Comparison of ENCODE assay signal across 11 cellular contexts in the genomic region with DNA sequence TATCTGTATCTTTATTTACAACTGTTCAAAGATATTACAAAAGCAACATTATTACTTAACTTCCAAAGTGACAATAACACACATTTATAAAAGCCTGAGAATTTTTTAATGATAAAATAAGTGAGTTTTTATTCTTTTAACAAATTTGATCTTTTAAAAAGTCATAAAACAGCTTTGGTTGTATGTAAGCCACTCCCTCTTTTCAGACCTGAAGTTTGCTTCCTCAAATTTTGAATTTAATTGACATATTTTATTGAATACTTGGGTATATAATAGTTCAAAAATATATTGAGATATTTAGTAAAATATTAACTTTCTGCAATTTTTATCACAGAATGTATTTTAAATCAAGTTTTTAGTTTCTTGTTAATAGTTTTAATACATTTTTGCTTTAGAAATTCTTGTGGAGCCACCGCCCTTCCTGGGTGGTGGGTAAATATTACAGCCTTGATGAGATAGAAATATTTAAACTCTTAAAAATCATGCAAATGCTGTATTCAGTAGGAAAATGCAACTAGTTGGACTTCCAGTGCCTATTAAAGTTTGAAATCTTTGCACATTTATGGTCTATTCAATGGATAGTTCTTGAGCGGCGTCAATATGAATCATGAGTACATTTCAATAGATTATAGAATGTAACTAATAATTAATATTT. TPM values are rescaled to one million over a fixed set of nuclear protein-coding genes. Genes with fewer than 3 reads are reported as not detected.
DNase-seq lines count a peak whose midpoint lies in the region; ATAC-seq and TF ChIP-seq lines count a peak whose summit lies in the region.
"Had no signal": no experiment of that assay in that cellular context is flagged by ENCODE, and none has a peak within 500 bp of the region (broad histone marks: within the 10 kb centered on the region; RNA-seq: fewer than 3 reads in every experiment).

No MANE protein-coding gene starts in this region.

- no peaks in the 10 kb centered on the region for H3K4me1 ChIP-seq in psoas muscle
- H3K4me1 ChIP-seq in ascending aorta, result no peaks in the 10 kb centered on the region
- H3K4me1 ChIP-seq: pancreas had no signal

- intact Hi-C loops in psoas muscle (cut with DNase I), result no loop called here
- intact Hi-C loops in ascending aorta (cut with DNase I), result no loop called here

- no peaks in the 10 kb centered on the region for H3K9me3 Mint-ChIP-seq in activated naive CD8-positive, alpha-beta T cell treated with anti-CD3 and anti-CD28 coated beads, Interleukin-2, amount 50 U/mL, for 24 hours

- DNase-seq in SIG-M5 treated with dmso at 0.1 percent for 504 hours (lab: John Stamatoyannopoulos, UW; ENCODE audit: unreplicated experiment), result peak; percentile 58
- DNase-seq in SIG-M5 (lab: John Stamatoyannopoulos, UW), result no peak
- peak; percentile 63 for DNase-seq in NAMALWA (ENCODE audit: low spot score)
- DNase-seq in activated naive CD8-positive, alpha-beta T cell treated with anti-CD3 and anti-CD28 coated beads, Interleukin-2, amount 50 U/mL, for 24 hours, result no peak
- DNase-seq in psoas muscle, result no peak
- no peak for DNase-seq in COR-L47 (lab: John Stamatoyannopoulos, UW)
- no peak for DNase-seq in ascending aorta (ENCODE audit: low spot score in 2 of 2)
- DNase-seq: 8988T, NCI-H510A, pancreas had no signal

- peaks cover 62% of the 10 kb centered on the region for H3K4me1 Mint-ChIP-seq in activated naive CD8-positive, alpha-beta T cell treated with anti-CD3 and anti-CD28 coated beads, Interleukin-2, amount 50 U/mL, for 24 hours

- no peaks in the 10 kb centered on the region for H3K9me3 ChIP-seq in psoas muscle
- no peaks in the 10 kb centered on the region for H3K9me3 ChIP-seq in ascending aorta
- H3K9me3 ChIP-seq: pancreas had no signal

- H3K36me3 ChIP-seq in psoas muscle (ENCODE audit: insufficient read depth in 1 of 2, low read depth in 1 of 2) (no peaks in the 10 kb centered on the region), ascending aorta (no peaks in the 10 kb centered on the region)
- H3K36me3 ChIP-seq: pancreas had no signal

- TF ChIP-seq CTCF in psoas muscle (IDR thresholded peaks at IDR 0.05), result no peak
- TF ChIP-seq CTCF in ascending aorta (IDR thresholded peaks at IDR 0.05), result no peak

- H3K27ac Mint-ChIP-seq in activated naive CD8-positive, alpha-beta T cell treated with anti-CD3 and anti-CD28 coated beads, Interleukin-2, amount 50 U/mL, for 24 hours, result peak overlapping the region; percentile 95

- H3K27ac ChIP-seq in psoas muscle (no peak overlapping the region), ascending aorta (no peak overlapping the region)

- H3K4me3 ChIP-seq in psoas muscle, result peak overlapping the region; percentile 38
- H3K4me3 ChIP-seq in ascending aorta, result peak overlapping the region in 1 of 2 donors; percentile 34

- ATAC-seq in activated naive CD8-positive, alpha-beta T cell treated with anti-CD3 and anti-CD28 coated beads, Interleukin-2, amount 50 U/mL, for 24 hours, result no peak
- ATAC-seq in psoas muscle (no peak), HG03135 (IDR thresholded peaks at IDR 0.05; ENCODE audit: unreplicated experiment) (no peak)

- no peaks in the 10 kb centered on the region for H3K27me3 ChIP-seq in psoas muscle (ENCODE audit: insufficient read depth in 3 of 3, low read length in 2 of 3)
- no peaks in the 10 kb centered on the region for H3K27me3 ChIP-seq in ascending aorta
- H3K27me3 ChIP-seq: pancreas had no signal

- peak overlapping the region; percentile 87 for H3K4me3 Mint-ChIP-seq in activated naive CD8-positive, alpha-beta T cell treated with anti-CD3 and anti-CD28 coated beads, Interleukin-2, amount 50 U/mL, for 24 hours

- 91 to 97% (median 94%) methylated on average over 3 of the region's 3 CpGs for WGBS in psoas muscle, 3 donors

- H3K27me3 Mint-ChIP-seq in activated naive CD8-positive, alpha-beta T cell treated with anti-CD3 and anti-CD28 coated beads, Interleukin-2, amount 50 U/mL, for 24 hours, result no peaks in the 10 kb centered on the region

- peaks cover 47% of the 10 kb centered on the region for H3K36me3 Mint-ChIP-seq in activated naive CD8-positive, alpha-beta T cell treated with anti-CD3 and anti-CD28 coated beads, Interleukin-2, amount 50 U/mL, for 24 hours (ENCODE audit: low read depth)

RNA-seq across cellular contexts. Expression of a gene that starts 0.9 kb away (rescaled TPM):
- total RNA-seq in psoas muscle (1 to 10 TPM; 3.9 to 7.0 (median 4.9) TPM), ascending aorta (21.3 TPM)
- under 1 TPM; 0.42 to 0.63 (median 0.51) TPM for polyA plus RNA-seq in psoas muscle

Comparison
In these comparisons a context has a peak if more than half of its experiments do, and no peak if none do; other contexts are left out.
1. DNase-seq: peak in SIG-M5 treated with dmso at 0.1 percent for 504 hours (single experiment) and NAMALWA (single experiment); none in SIG-M5 (single experiment), activated naive CD8-positive, alpha-beta T cell treated with anti-CD3 and anti-CD28 coated beads, Interleukin-2, amount 50 U/mL, for 24 hours (single experiment), psoas muscle (0 of 2), COR-L47 (single experiment) and ascending aorta (0 of 2).